17 cellular contexts compared by ENCODE assay signal in genomic region chr14:100673807-100674154, GRCh38. TPM values are rescaled to one million over a fixed set of nuclear protein-coding genes. Genes with fewer than 3 reads are reported as not detected.
"Had no signal": no experiment of that assay in that cellular context is flagged by ENCODE, and none has a peak within 500 bp of the region (broad histone marks: within the 10 kb centered on the region; RNA-seq: fewer than 3 reads in every experiment).

No MANE protein-coding gene starts in this region.

- H3K27ac ChIP-seq: body of pancreas, pancreas, uterus had no signal

- H3K36me3 Mint-ChIP-seq: activated CD4-positive, alpha-beta memory T cell treated with anti-CD3 and anti-CD28 coated beads for 36 hours; activated naive CD4-positive, alpha-beta T cell treated with anti-CD3 and anti-CD28 coated beads, Interleukin-2, amount 50 U/mL, for 72 hours; immature natural killer cell; natural killer cell had no signal

- H3K36me3 ChIP-seq: pancreas, uterus had no signal

- DNase-seq: activated CD4-positive, alpha-beta memory T cell treated with anti-CD3 and anti-CD28 coated beads for 36 hours; activated effector memory CD4-positive, alpha-beta T cell treated with anti-CD3 and anti-CD28 coated beads, Interleukin-2, amount 50 U/mL, for 16 hours; activated T-cell treated with anti-CD3 and anti-CD28 coated beads, Interleukin-2, amount 50 U/mL, for 4 hours; amniotic stem cell; effector memory CD4-positive, alpha-beta T cell; hypothalamus; immature natural killer cell; natural killer cell; uterus had no signal

- H3K4me3 Mint-ChIP-seq: activated CD4-positive, alpha-beta memory T cell treated with anti-CD3 and anti-CD28 coated beads for 36 hours; activated T-cell treated with anti-CD3 and anti-CD28 coated beads, Interleukin-2, amount 50 U/mL, for 4 hours; central memory CD8-positive, alpha-beta T cell; immature natural killer cell; natural killer cell; T-helper 2 cell treated with Interferon-gamma antibody and Interleukin-4, amounts not matched to agents 5 μg/mL and 100 μg/mL, for 36 hours had no signal

- H3K9me3 Mint-ChIP-seq: activated CD4-positive, alpha-beta memory T cell treated with anti-CD3 and anti-CD28 coated beads for 36 hours; activated naive CD4-positive, alpha-beta T cell treated with anti-CD3 and anti-CD28 coated beads, Interleukin-2, amount 50 U/mL, for 72 hours; activated T-cell treated with anti-CD3 and anti-CD28 coated beads, Interleukin-2, amount 50 U/mL, for 4 hours; central memory CD8-positive, alpha-beta T cell; immature natural killer cell; natural killer cell; T-helper 2 cell treated with Interferon-gamma antibody and Interleukin-4, amounts not matched to agents 5 μg/mL and 100 μg/mL, for 36 hours had no signal

- H3K27ac Mint-ChIP-seq: activated CD4-positive, alpha-beta memory T cell treated with anti-CD3 and anti-CD28 coated beads for 36 hours; activated naive CD4-positive, alpha-beta T cell treated with anti-CD3 and anti-CD28 coated beads, Interleukin-2, amount 50 U/mL, for 72 hours; immature natural killer cell; natural killer cell; T-helper 2 cell treated with Interferon-gamma antibody and Interleukin-4, amounts not matched to agents 5 μg/mL and 100 μg/mL, for 36 hours had no signal

- ATAC-seq: activated naive CD4-positive, alpha-beta T cell treated with anti-CD3 and anti-CD28 coated beads, Interleukin-2, amount 50 U/mL, for 72 hours; activated T-cell treated with anti-CD3 and anti-CD28 coated beads, Interleukin-2, amount 50 U/mL, for 4 hours had no signal

- H3K27me3 ChIP-seq: body of pancreas, uterus had no signal

- H3K4me3 ChIP-seq: body of pancreas, lung, pancreas, uterus had no signal

- H3K9me3 ChIP-seq: body of pancreas, pancreas, uterus had no signal

RNA-seq across cellular contexts. Expression of gene DLK1, which starts 52.9 kb away (rescaled TPM):
- total RNA-seq: activated CD4-positive, alpha-beta memory T cell treated with anti-CD3 and anti-CD28 coated beads for 36 hours; activated naive CD4-positive, alpha-beta T cell treated with anti-CD3 and anti-CD28 coated beads, Interleukin-2, amount 50 U/mL, for 72 hours; epithelial cell of proximal tubule; natural killer cell; renal cortical epithelial cell had no signal
